In genomic region chr13:98495627-98496238, GRCh38 we compare ENCODE assay signal across 10 cellular contexts.
DNase-seq lines count a peak whose midpoint lies in the region; ATAC-seq and TF ChIP-seq lines count a peak whose summit lies in the region.
"Had no signal": no experiment of that assay in that cellular context is flagged by ENCODE, and none has a peak within 500 bp of the region (broad histone marks: within the 10 kb centered on the region; RNA-seq: fewer than 3 reads in every experiment).

No MANE protein-coding gene starts in this region.

- H3K4me3 Mint-ChIP-seq in activated T-cell treated with anti-CD3 and anti-CD28 coated beads, Interleukin-2, amount 50 U/mL, for 24 hours: no peak overlapping the region

- TF ChIP-seq CTCF in fibroblast of lung (conservative IDR thresholded peaks at IDR 0.05 in 1 of 2, IDR thresholded peaks at IDR 0.05 in 1 of 2; ENCODE audit: low read depth in 1 of 2, low read length in 2 of 2): no peak
- no peak for TF ChIP-seq CTCF in upper lobe of right lung (IDR thresholded peaks at IDR 0.05)

- ATAC-seq in upper lobe of right lung (peak; percentile 40), HG03159 (IDR thresholded peaks at IDR 0.05; ENCODE audit: unreplicated experiment) (no peak)

- H3K4me2 ChIP-seq in fibroblast of lung (ENCODE audit: extremely low read depth, insufficient read depth, low read length) (peak overlapping the region; percentile 85), Karpas-422 (ENCODE audit: low read depth, low read length, poor library complexity, severe bottlenecking) (no peak overlapping the region)

- no peaks in the 10 kb centered on the region for H3K27me3 Mint-ChIP-seq in activated T-cell treated with anti-CD3 and anti-CD28 coated beads, Interleukin-2, amount 50 U/mL, for 24 hours

- H4K20me1 ChIP-seq in fibroblast of lung (ENCODE audit: control insufficient read depth, extremely low read depth, insufficient read depth, low read length) (no peaks in the 10 kb centered on the region), Karpas-422 (ENCODE audit: insufficient read depth, low read depth, low read length) (peaks cover 33% of the 10 kb centered on the region)

- peak overlapping the region; percentile 73 for H3K27ac Mint-ChIP-seq in activated T-cell treated with anti-CD3 and anti-CD28 coated beads, Interleukin-2, amount 50 U/mL, for 24 hours

- peaks cover 78% of the 10 kb centered on the region for H3K36me3 Mint-ChIP-seq in activated T-cell treated with anti-CD3 and anti-CD28 coated beads, Interleukin-2, amount 50 U/mL, for 24 hours (ENCODE audit: low read depth)

- H3K9me3 Mint-ChIP-seq in activated T-cell treated with anti-CD3 and anti-CD28 coated beads, Interleukin-2, amount 50 U/mL, for 24 hours: no peaks in the 10 kb centered on the region

- H3K4me3 ChIP-seq in fibroblast of lung (replicated peaks in 1 of 4; ENCODE audit: control extremely low read depth in 1 of 4, insufficient read depth in 1 of 4, low read depth in 3 of 4, low read length in 4 of 4): peak overlapping the region; percentile 8 to 27 (median 16)
- H3K4me3 ChIP-seq in muscle layer of duodenum (ENCODE audit: low read depth in 1 of 2, low read length in 2 of 2): peak overlapping the region in 1 of 2 donors; percentile 35
- no peak overlapping the region for H3K4me3 ChIP-seq in upper lobe of right lung
- no peak overlapping the region for H3K4me3 ChIP-seq in Karpas-422 (ENCODE audit: low read length)

- intact Hi-C loops in upper lobe of right lung (cut with DNase I): loop anchor here (10.0 kb wide), 1 partner anchor 69 kb away; no protein-coding TSS in a partner anchor

- peaks cover 80% of the 10 kb centered on the region for H3K4me1 Mint-ChIP-seq in activated T-cell treated with anti-CD3 and anti-CD28 coated beads, Interleukin-2, amount 50 U/mL, for 24 hours (ENCODE audit: low read depth)

- H3K27ac ChIP-seq in fibroblast of lung (ENCODE audit: insufficient read depth, low read length) (peak overlapping the region; percentile 64), muscle layer of duodenum (ENCODE audit: low read length) (peak overlapping the region; percentile 56), upper lobe of right lung (peak overlapping the region; percentile 69), Karpas-422 (ENCODE audit: low read length) (no peak overlapping the region)

- H3K79me2 ChIP-seq in fibroblast of lung (ENCODE audit: control insufficient read depth, insufficient read depth, low read length) (peaks cover 66% of the 10 kb centered on the region), Karpas-422 (ENCODE audit: low read length) (peaks cover 95% of the 10 kb centered on the region)

- H2AFZ ChIP-seq in fibroblast of lung (ENCODE audit: low read length) (no peak overlapping the region), Karpas-422 (ENCODE audit: low read length) (no peak overlapping the region)

- no peak overlapping the region for H3K9ac ChIP-seq in fibroblast of lung (ENCODE audit: insufficient read depth, low read length)
- no peak overlapping the region for H3K9ac ChIP-seq in Karpas-422 (ENCODE audit: low read length)

- no peak for DNase-seq in activated T-cell treated with anti-CD3 and anti-CD28 coated beads, Interleukin-2, amount 50 U/mL, for 24 hours
- DNase-seq in activated T-cell treated with anti-CD3 and anti-CD28 coated beads for 4 hours (no peak), fibroblast of lung (ENCODE audit: low read depth in 2 of 2) (peak in 1 of 2 donors; percentile 75), upper lobe of right lung (no peak), Karpas-422 (no peak)
- DNase-seq in stimulated activated CD4-positive, alpha-beta T cell treated with anti-CD3 and anti-CD28 coated beads, Interleukin-4, amount 100 ng/mL, for 24 hours: no peak
- DNase-seq: effector CD8-positive, alpha-beta T cell; NCI-H1436 had no signal

- no peaks in the 10 kb centered on the region for H3K36me3 ChIP-seq in fibroblast of lung (ENCODE audit: control insufficient read depth, insufficient read depth, low read length)
- H3K36me3 ChIP-seq in muscle layer of duodenum (ENCODE audit: control insufficient read depth in 1 of 2, insufficient read depth in 2 of 2, low read length in 2 of 2): peaks cover 8 to 9% of the 10 kb centered on the region in 2 donors
- peaks cover 5% of the 10 kb centered on the region for H3K36me3 ChIP-seq in upper lobe of right lung
- no peaks in the 10 kb centered on the region for H3K36me3 ChIP-seq in Karpas-422 (ENCODE audit: insufficient read depth, low read length)

- H3K9me3 ChIP-seq in fibroblast of lung (ENCODE audit: control insufficient read depth, insufficient read depth, low read depth, low read length) (no peaks in the 10 kb centered on the region), muscle layer of duodenum (ENCODE audit: control insufficient read depth in 1 of 2, low read length in 2 of 2) (no peaks in the 10 kb centered on the region), upper lobe of right lung (no peaks in the 10 kb centered on the region), Karpas-422 (ENCODE audit: low read length) (no peaks in the 10 kb centered on the region)

- no peaks in the 10 kb centered on the region for H3K9me2 ChIP-seq in Karpas-422 (replicated peaks; ENCODE audit: insufficient read depth, low read length)

- peaks cover 20% of the 10 kb centered on the region for H3K4me1 ChIP-seq in fibroblast of lung (ENCODE audit: control insufficient read depth, extremely low read depth, insufficient read depth, low read length)
- H3K4me1 ChIP-seq in muscle layer of duodenum (ENCODE audit: control insufficient read depth in 1 of 2, insufficient read depth in 2 of 2, low read length in 2 of 2): peaks cover 15 to 62% of the 10 kb centered on the region in 2 donors
- peaks cover 42% of the 10 kb centered on the region for H3K4me1 ChIP-seq in upper lobe of right lung
- H3K4me1 ChIP-seq in Karpas-422 (ENCODE audit: low read length): peaks cover 8% of the 10 kb centered on the region

- H3K27me3 ChIP-seq in fibroblast of lung (ENCODE audit: control insufficient read depth, insufficient read depth, low read length): no peaks in the 10 kb centered on the region
- H3K27me3 ChIP-seq in muscle layer of duodenum (ENCODE audit: low read depth, low read length): no peaks in the 10 kb centered on the region
- no peaks in the 10 kb centered on the region for H3K27me3 ChIP-seq in upper lobe of right lung
- H3K27me3 ChIP-seq in Karpas-422 (ENCODE audit: low read length): no peaks in the 10 kb centered on the region

Comparison
In these comparisons a context has a peak if more than half of its experiments do, and no peak if none do; other contexts are left out.
1. H3K4me3 ChIP-seq: peak in fibroblast of lung (4 of 4); none in upper lobe of right lung (single experiment) and Karpas-422 (single experiment).